In the genomic region with DNA sequence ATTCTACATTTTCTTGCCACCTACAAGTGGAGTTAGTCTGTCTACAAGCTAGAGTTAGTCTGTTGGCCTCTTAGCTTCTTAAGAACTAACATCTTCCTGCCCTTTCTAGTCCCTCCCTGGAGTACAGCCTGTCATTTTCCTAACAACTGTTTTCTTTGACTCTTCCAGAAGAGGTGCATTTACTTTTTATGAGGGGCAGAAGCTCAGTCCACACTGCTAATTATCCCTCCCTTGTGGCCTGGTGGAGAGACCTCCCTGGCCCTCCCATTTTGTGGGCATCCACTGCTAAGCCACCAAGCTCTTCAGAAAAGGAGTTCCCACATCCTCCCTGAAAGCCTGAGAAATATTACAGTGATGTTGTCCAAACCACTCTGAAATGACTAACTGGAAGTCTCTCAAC, we compare ENCODE assay signal across 25 cellular contexts. TPM values are rescaled to one million over a fixed set of nuclear protein-coding genes. Genes with fewer than 3 reads are reported as not detected.
DNase-seq lines count a peak whose midpoint lies in the region; ATAC-seq and TF ChIP-seq lines count a peak whose summit lies in the region.
"Had no signal": no experiment of that assay in that cellular context is flagged by ENCODE, and none has a peak within 500 bp of the region (broad histone marks: within the 10 kb centered on the region; RNA-seq: fewer than 3 reads in every experiment).

No MANE protein-coding gene starts in this region.

- H3K9ac ChIP-seq in endodermal cell (ENCODE audit: extremely low read depth, low read length, poor library complexity, severe bottlenecking) (no peak overlapping the region), neural progenitor cell (no peak overlapping the region)
- H3K9ac ChIP-seq: BLaER1, KMS-11 had no signal

- no peak for TF ChIP-seq CTCF in WTC11 (IDR thresholded peaks at IDR 0.05)
- TF ChIP-seq CTCF in endodermal cell (conservative IDR thresholded peaks at IDR 0.05): no peak
- no peak for TF ChIP-seq CTCF in neural progenitor cell (IDR thresholded peaks at IDR 0.05)
- no peak for TF ChIP-seq CTCF in lower lobe of right lung (IDR thresholded peaks at IDR 0.05)

- H3K4me1 ChIP-seq in endodermal cell (ENCODE audit: control insufficient read depth, insufficient read depth, low read length): peaks cover 9% of the 10 kb centered on the region
- H3K4me1 ChIP-seq in neural progenitor cell: peaks cover 27% of the 10 kb centered on the region
- peaks cover 6 to 18% of the 10 kb centered on the region in 2 donors for H3K4me1 ChIP-seq in aorta (ENCODE audit: control insufficient read depth in 1 of 2, insufficient read depth in 2 of 2, low read length in 2 of 2)
- H3K4me1 ChIP-seq in lower lobe of right lung: no peaks in the 10 kb centered on the region
- H3K4me1 ChIP-seq: Caco-2, SJSA1 had no signal

- no peak overlapping the region for H2AFZ ChIP-seq in neural progenitor cell (replicated peaks)
- H2AFZ ChIP-seq: GM23338 had no signal

- H3F3A ChIP-seq in neural progenitor cell (ENCODE audit: low read depth): peaks cover 17% of the 10 kb centered on the region

- H3K27ac ChIP-seq in endodermal cell (ENCODE audit: low read depth, low read length) (no peak overlapping the region), neural progenitor cell (no peak overlapping the region), aorta (ENCODE audit: low read depth in 1 of 2, low read length in 2 of 2) (peak overlapping the region; percentile 37 to 96), lower lobe of right lung (no peak overlapping the region)
- H3K27ac ChIP-seq: BLaER1, KMS-11, SJSA1 had no signal

- peaks cover 100% of the 10 kb centered on the region for H3K79me2 ChIP-seq in neural progenitor cell (ENCODE audit: low read depth)

- H3K27me3 ChIP-seq in endodermal cell (ENCODE audit: control insufficient read depth, insufficient read depth, low read length, poor library complexity, severe bottlenecking) (no peaks in the 10 kb centered on the region), neural progenitor cell (no peaks in the 10 kb centered on the region), aorta (ENCODE audit: control insufficient read depth in 1 of 2, insufficient read depth in 2 of 2, low read length in 1 of 2) (no peaks in the 10 kb centered on the region), lower lobe of right lung (ENCODE audit: low read depth) (peaks cover 2% of the 10 kb centered on the region)
- H3K27me3 ChIP-seq: BLaER1, SJSA1 had no signal

- intact Hi-C loops in aorta (cut with DNase I) (no loop called here), lower lobe of right lung (cut with DNase I) (no loop called here)

- H3K9me3 Mint-ChIP-seq in WTC11: peaks cover 7% of the 10 kb centered on the region
- H3K9me3 Mint-ChIP-seq in endodermal cell: no peaks in the 10 kb centered on the region
- peaks cover 5% of the 10 kb centered on the region for H3K9me3 Mint-ChIP-seq in neural progenitor cell
- no peaks in the 10 kb centered on the region for H3K9me3 Mint-ChIP-seq in activated naive CD8-positive, alpha-beta T cell treated with anti-CD3 and anti-CD28 coated beads for 36 hours
- H3K9me3 Mint-ChIP-seq: CD4-positive, alpha-beta T cell; GM23338 had no signal

- ATAC-seq in WTC11 (no peak), aorta (ENCODE audit: low FRiP score) (no peak), lower lobe of right lung (no peak)
- ATAC-seq: GM23338, Right ventricle myocardium inferior had no signal

- H3K4me1 Mint-ChIP-seq in WTC11: peaks cover 23% of the 10 kb centered on the region
- H3K4me1 Mint-ChIP-seq in endodermal cell: peaks cover 11% of the 10 kb centered on the region
- peaks cover 53% of the 10 kb centered on the region for H3K4me1 Mint-ChIP-seq in neural progenitor cell
- H3K4me1 Mint-ChIP-seq in activated naive CD8-positive, alpha-beta T cell treated with anti-CD3 and anti-CD28 coated beads for 36 hours: no peaks in the 10 kb centered on the region

- H3K27ac Mint-ChIP-seq in WTC11 (peak overlapping the region; percentile 22; the same call in 1 of the 2 replicates), endodermal cell (peak overlapping the region; percentile 41), neural progenitor cell (peak overlapping the region; percentile 39)
- no peak overlapping the region for H3K27ac Mint-ChIP-seq in activated naive CD8-positive, alpha-beta T cell treated with anti-CD3 and anti-CD28 coated beads for 36 hours
- H3K27ac Mint-ChIP-seq: CD4-positive, alpha-beta T cell; GM23338 had no signal

- H3K4me3 Mint-ChIP-seq in WTC11: no peak overlapping the region
- H3K4me3 Mint-ChIP-seq in endodermal cell: no peak overlapping the region
- H3K4me3 Mint-ChIP-seq in neural progenitor cell: no peak overlapping the region
- no peak overlapping the region for H3K4me3 Mint-ChIP-seq in activated naive CD8-positive, alpha-beta T cell treated with anti-CD3 and anti-CD28 coated beads for 36 hours
- H3K4me3 Mint-ChIP-seq: CD4-positive, alpha-beta T cell; GM23338 had no signal

- POLR2A ChIA-PET in WTC11 (lab: Charles Lee): no interaction called here

- H3K36me3 Mint-ChIP-seq in WTC11 (peaks cover 39% of the 10 kb centered on the region), endodermal cell (ENCODE audit: low read depth) (peaks cover 55% of the 10 kb centered on the region), neural progenitor cell (peaks cover 65% of the 10 kb centered on the region)
- H3K36me3 Mint-ChIP-seq in activated naive CD8-positive, alpha-beta T cell treated with anti-CD3 and anti-CD28 coated beads for 36 hours: no peaks in the 10 kb centered on the region

- H3K4me3 ChIP-seq in endodermal cell (ENCODE audit: low read length) (no peak overlapping the region), neural progenitor cell (no peak overlapping the region), aorta (ENCODE audit: low read length in 2 of 2) (no peak overlapping the region), lower lobe of right lung (no peak overlapping the region)
- H3K4me3 ChIP-seq: BLaER1, GM23338, SJSA1 had no signal

- peaks cover 4% of the 10 kb centered on the region for H3K9me3 ChIP-seq in endodermal cell (ENCODE audit: control insufficient read depth, low read length)
- H3K9me3 ChIP-seq in neural progenitor cell (ENCODE audit: low read depth): no peaks in the 10 kb centered on the region
- H3K9me3 ChIP-seq in aorta (ENCODE audit: control insufficient read depth, low read length): no peaks in the 10 kb centered on the region
- H3K9me3 ChIP-seq in lower lobe of right lung: no peaks in the 10 kb centered on the region
- H3K9me3 ChIP-seq: BLaER1, Caco-2, SJSA1 had no signal

- H3K4me2 ChIP-seq in neural progenitor cell: no peak overlapping the region
- H3K4me2 ChIP-seq: BLaER1, GM23338, KMS-11 had no signal

- H3K36me3 ChIP-seq in endodermal cell (ENCODE audit: control insufficient read depth, insufficient read depth, low read length) (peaks cover 96% of the 10 kb centered on the region), neural progenitor cell (peaks cover 31% of the 10 kb centered on the region), aorta (ENCODE audit: control insufficient read depth in 1 of 2, insufficient read depth in 2 of 2, low read length in 1 of 2) (peaks cover 2 to 13% of the 10 kb centered on the region in 2 donors), lower lobe of right lung (no peaks in the 10 kb centered on the region)

- H3K27me3 Mint-ChIP-seq in WTC11 (ENCODE audit: low read depth) (no peaks in the 10 kb centered on the region), endodermal cell (ENCODE audit: insufficient read depth) (no peaks in the 10 kb centered on the region), neural progenitor cell (ENCODE audit: insufficient read depth, low read depth) (peaks cover 7% of the 10 kb centered on the region)
- H3K27me3 Mint-ChIP-seq in activated naive CD8-positive, alpha-beta T cell treated with anti-CD3 and anti-CD28 coated beads for 36 hours: peaks cover 56% of the 10 kb centered on the region

- H4K20me1 ChIP-seq in neural progenitor cell (ENCODE audit: low read depth): peaks cover 44% of the 10 kb centered on the region
- H4K20me1 ChIP-seq: BLaER1 had no signal

- no peak for DNase-seq in WTC11 (ENCODE audit: low spot score)
- no peak for DNase-seq in endodermal cell
- DNase-seq in neural progenitor cell (ENCODE audit: low spot score): no peak
- no peak for DNase-seq in aorta
- no peak for DNase-seq in activated naive CD8-positive, alpha-beta T cell treated with anti-CD3 and anti-CD28 coated beads for 36 hours
- DNase-seq in activated CD4-positive, alpha-beta T cell treated with anti-CD3 and anti-CD28 coated beads for 48 hours: no peak
- no peak for DNase-seq in lower lobe of right lung
- DNase-seq: Caco-2; CD4-positive, alpha-beta T cell; DMS 273 treated with DMSO at 0.1 percent for 48 hours; DND-41; HCEC 1CT; IMR-90; MV-4-11; NCI-H1105 treated with DMSO at 0.1 percent for 48 hours; NCI-H2081; NCI-H2171; NCI-H345; NCI-H524; NCI-H82 had no signal

- CTCF ChIA-PET in WTC11 (lab: Charles Lee): no interaction called here

TF ChIP-seq in WTC11, 78 proteins besides CTCF, POLR2A, EP300 and RAD21:
- TF ChIP-seq, protein P1, sequence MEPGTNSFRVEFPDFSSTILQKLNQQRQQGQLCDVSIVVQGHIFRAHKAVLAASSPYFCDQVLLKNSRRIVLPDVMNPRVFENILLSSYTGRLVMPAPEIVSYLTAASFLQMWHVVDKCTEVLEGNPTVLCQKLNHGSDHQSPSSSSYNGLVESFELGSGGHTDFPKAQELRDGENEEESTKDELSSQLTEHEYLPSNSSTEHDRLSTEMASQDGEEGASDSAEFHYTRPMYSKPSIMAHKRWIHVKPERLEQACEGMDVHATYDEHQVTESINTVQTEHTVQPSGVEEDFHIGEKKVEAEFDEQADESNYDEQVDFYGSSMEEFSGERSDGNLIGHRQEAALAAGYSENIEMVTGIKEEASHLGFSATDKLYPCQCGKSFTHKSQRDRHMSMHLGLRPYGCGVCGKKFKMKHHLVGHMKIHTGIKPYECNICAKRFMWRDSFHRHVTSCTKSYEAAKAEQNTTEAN (CRISPR knock-in tag; IDR thresholded peaks at IDR 0.05): no peak
- TF ChIP-seq SOX15 (CRISPR knock-in tag; IDR thresholded peaks at IDR 0.05) (no peak), ZNF416 (CRISPR knock-in tag; IDR thresholded peaks at IDR 0.05) (no peak), TCF7 (CRISPR knock-in tag; IDR thresholded peaks at IDR 0.05; ENCODE audit: low read depth) (no peak)

RNA-seq across cellular contexts. Expression of a gene that starts 8.0 kb away (rescaled TPM):
- 65.4 to 95.0 TPM (median 65.7 TPM) in 3 replicates for total RNA-seq in WTC11 (2021)
- total RNA-seq in endodermal cell: 10 to 100 TPM; 87.9 to 93.3 TPM
- 238 TPM for polyA plus RNA-seq in endodermal cell (2013, experiment 1 of 2)
- 264 TPM for polyA plus RNA-seq in endodermal cell (2013, experiment 2 of 2)
- 84.4 and 247 TPM in 2 replicates for total RNA-seq in neural progenitor cell (ENCODE audit: low replicate concordance)
- total RNA-seq in aorta: 100 to 1,000 TPM; 382 to 754 TPM
- polyA plus RNA-seq in aorta: 10 to 100 TPM; 27.2 to 66.5 TPM
- total RNA-seq in activated naive CD8-positive, alpha-beta T cell treated with anti-CD3 and anti-CD28 coated beads for 36 hours: under 1 TPM; 0.10 to 0.27 TPM
- total RNA-seq in lower lobe of right lung: 20.6 TPM

Comparison
In these comparisons a context has a peak if more than half of its experiments do, and no peak if none do; other contexts are left out.
1. H3K27ac ChIP-seq: peak in aorta (2 of 2); none in endodermal cell (single experiment), neural progenitor cell (single experiment) and lower lobe of right lung (single experiment).
2. RNA of a gene that starts 8.0 kb away (total RNA-seq): 382 to 754 TPM in aorta, 65.4 to 95.0 TPM in WTC11, 87.9 to 93.3 TPM in endodermal cell, 84.4 to 247 TPM in neural progenitor cell and 20.6 TPM in lower lobe of right lung (single experiment); 0.10 to 0.27 TPM in activated naive CD8-positive, alpha-beta T cell treated with anti-CD3 and anti-CD28 coated beads for 36 hours; every median in the first group is over 10 times any median in the second.